Comparison of ENCODE assay signal across 2 cellular contexts in genomic region chr16:86064431-86065250, GRCh38.
A peak's percentile ranks its signal among the peaks of the same experiment; 100 is the strongest.
TF ChIP-seq lines count a peak whose summit lies in the region.

No MANE protein-coding gene starts in this region.

TF ChIP-seq in HEK293, 187 proteins besides CTCF, POLR2A, EP300 and RAD21 (continued from another document):
- TF ChIP-seq ELK4 (IDR thresholded peaks at IDR 0.05; ENCODE audit: borderline replicate concordance, low read depth, low read length) (no peak), ZNF692 (tag by site-specific recombination; IDR thresholded peaks at IDR 0.05) (peak; percentile 34; the same call in 1 of the 2 replicates), ZNF660 (tag by site-specific recombination; IDR thresholded peaks at IDR 0.05) (no peak), ZNF777 (tag by site-specific recombination; IDR thresholded peaks at IDR 0.05; ENCODE audit: borderline replicate concordance) (no peak), ZNF670 (tag by site-specific recombination; IDR thresholded peaks at IDR 0.05; ENCODE audit: low read depth) (no peak), ZBTB44 (tag by site-specific recombination; IDR thresholded peaks at IDR 0.05) (no peak), ZNF792 (tag by site-specific recombination; IDR thresholded peaks at IDR 0.05) (no peak), KLF17 (tag by site-specific recombination; IDR thresholded peaks at IDR 0.05) (no peak), ZBTB49 (tag by site-specific recombination; IDR thresholded peaks at IDR 0.05; ENCODE audit: low read depth) (no peak), ZNF341 (tag by site-specific recombination; IDR thresholded peaks at IDR 0.05; ENCODE audit: low read depth) (no peak), ZBTB20 (tag by site-specific recombination; IDR thresholded peaks at IDR 0.05) (no peak)

TF ChIP-seq in SK-N-SH treated with all-trans-retinoic acid at 6 μM for 48 hours, 23 proteins besides CTCF, POLR2A, EP300 and RAD21 (continued from another document):
- no peak for TF ChIP-seq BACH2 (CRISPR knock-in tag; IDR thresholded peaks at IDR 0.05; ENCODE audit: borderline replicate concordance)
- no peak for TF ChIP-seq ISL1 (CRISPR knock-in tag; IDR thresholded peaks at IDR 0.05)
- TF ChIP-seq ARNTL (CRISPR knock-in tag; IDR thresholded peaks at IDR 0.05; ENCODE audit: borderline replicate concordance, low read depth), result no peak
- TF ChIP-seq ZFP3 (CRISPR knock-in tag; IDR thresholded peaks at IDR 0.05), result no peak
- no peak for TF ChIP-seq ZNF8 (CRISPR knock-in tag; IDR thresholded peaks at IDR 0.05)
- no peak for TF ChIP-seq ESRRG (CRISPR knock-in tag; IDR thresholded peaks at IDR 0.05)
- TF ChIP-seq TSHZ2 (CRISPR knock-in tag; IDR thresholded peaks at IDR 0.05), result no peak
- no peak for TF ChIP-seq PPARA (CRISPR knock-in tag; IDR thresholded peaks at IDR 0.05; ENCODE audit: borderline replicate concordance)
- TF ChIP-seq ZNF565 (CRISPR knock-in tag; conservative IDR thresholded peaks at IDR 0.05; ENCODE audit: low read depth), result no peak
- TF ChIP-seq SNAI2 (CRISPR knock-in tag; IDR thresholded peaks at IDR 0.05), result no peak
